ENCODE assay signal across 14 cellular contexts in the genomic region with DNA sequence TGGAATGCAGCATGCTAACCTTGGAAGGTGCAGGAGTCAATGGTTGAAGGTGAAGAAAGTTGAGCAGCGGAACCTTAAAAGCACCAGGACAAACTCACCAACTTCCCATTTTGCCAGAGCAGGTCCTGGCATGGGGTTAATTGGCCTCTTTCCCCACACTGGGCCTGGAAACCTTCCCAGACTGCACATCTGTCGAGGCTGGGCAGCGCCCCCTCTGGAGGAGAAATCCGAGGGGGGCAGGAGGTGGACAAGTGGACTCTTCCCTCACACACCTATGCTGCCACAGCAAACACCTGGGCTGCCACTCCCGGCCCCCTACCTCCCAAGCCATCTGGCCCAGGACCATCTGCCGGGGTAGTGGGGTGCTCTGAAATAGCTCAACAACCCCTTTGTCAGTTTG.
A peak's percentile ranks its signal among the peaks of the same experiment; 100 is the strongest.
DNase-seq lines count a peak whose midpoint lies in the region; ATAC-seq, FAIRE-seq and TF ChIP-seq lines count a peak whose summit lies in the region.
"Had no signal": no experiment of that assay in that cellular context is flagged by ENCODE, and none has a peak within 500 bp of the region (broad histone marks: within the 10 kb centered on the region; RNA-seq: fewer than 3 reads in every experiment).

No MANE protein-coding gene starts in this region.

- no peak for TF ChIP-seq POLR2A in H1 (IDR thresholded peaks at IDR 0.05; ENCODE audit: control extremely low read depth in 1 of 2, low read depth in 2 of 2, low read length in 2 of 2)
- TF ChIP-seq POLR2A in GM18505 (IDR thresholded peaks at IDR 0.05; ENCODE audit: borderline replicate concordance, extremely low read depth, insufficient read depth, insufficient read length): no peak

- POLR2A ChIA-PET in H1 (lab: Charles Lee; ENCODE audit: partially characterized antibody): no interaction called here

- TF ChIP-seq CTCF in H1 (IDR thresholded peaks at IDR 0.05; ENCODE audit: control extremely low read depth in 1 of 3, insufficient read depth in 1 of 3, low read depth in 1 of 3, low read length in 3 of 3): peak in 1 of 3 experiments; percentile 19; a peak in 1 of 4 replicates

- H2BK12ac ChIP-seq in H1 (ENCODE audit: low read depth, low read length): no peak overlapping the region

- 91% methylated on average over 6 of the region's 6 CpGs; no CpG with 5 or more reads in 1 of the 2 experiments for WGBS in H1 (ENCODE audit: extremely low coverage in 1 of 2, insufficient coverage in 1 of 2, insufficient read length in 1 of 2, insufficient replicate concordance in 2 of 2, low coverage in 1 of 2, low lambda C conversion rate in 2 of 2, missing lambda C conversion rate in 1 of 2), 2 experiments
- WGBS in aorta, 2 donors: 53 to 59% methylated on average over 6 of the region's 6 CpGs

- no peaks in the 10 kb centered on the region for H3K79me2 ChIP-seq in H1 (ENCODE audit: control insufficient read depth in 1 of 2, insufficient read depth in 2 of 2, low read length in 2 of 2)

- DNase-seq in NCI-H1694 treated with DMSO at 0.1 percent for 48 hours (lab: John Stamatoyannopoulos, UW): peak; percentile 40
- DNase-seq in NCI-H1694 (lab: John Stamatoyannopoulos, UW): no peak
- DNase-seq in NCI-H2171 treated with DMSO at 0.1 percent for 48 hours (lab: John Stamatoyannopoulos, UW): peak; percentile 73
- no peak for DNase-seq in H1 (ENCODE audit: low read depth in 1 of 2, low spot score in 2 of 2)
- DNase-seq in substantia nigra (lab: John Stamatoyannopoulos, UW): peak in 26 of 49 donors; percentile 1 to 61 (median 14)
- DNase-seq in aorta: no peak
- DNase-seq in stimulated activated CD4-positive, alpha-beta T cell treated with anti-CD3 and anti-CD28 coated beads, Interleukin-4, amount 100 ng/mL, for 4 hours: no peak
- DNase-seq: 8988T; CD8-positive, alpha-beta memory T cell; Kasumi-1; NCI-H146; NCI-H526 had no signal

- CTCF ChIA-PET in H1 (lab: Charles Lee; ENCODE audit: partially characterized antibody): no interaction called here

- intact Hi-C loops in aorta (cut with DNase I): no loop called here

- H3K56ac ChIP-seq in H1 (replicated peaks; ENCODE audit: insufficient read length, low read depth, low read length): no peak overlapping the region

- FAIRE-seq in H1 (lab: Jason Lieb, UNC): no peak

- no peak overlapping the region for H3K4ac ChIP-seq in H1 (replicated peaks; ENCODE audit: insufficient read length, low read depth, low read length)

- H4K91ac ChIP-seq in H1 (replicated peaks; ENCODE audit: insufficient read length, low read length): no peak overlapping the region

- H4K8ac ChIP-seq in H1 (ENCODE audit: extremely low read depth, insufficient read depth, low read length): no peak overlapping the region

- no peak overlapping the region for H3K4me2 ChIP-seq in H1 (ENCODE audit: insufficient read depth in 1 of 2, low read depth in 2 of 2, low read length in 2 of 2)
- H3K4me2 ChIP-seq: BLaER1 had no signal

- H3K36me3 ChIP-seq in H1 (ENCODE audit: control insufficient read depth in 2 of 4, insufficient read depth in 4 of 4, low read length in 3 of 4) (no peaks in the 10 kb centered on the region), aorta (ENCODE audit: control insufficient read depth in 1 of 2, insufficient read depth in 2 of 2, low read length in 1 of 2) (no peaks in the 10 kb centered on the region)
- H3K36me3 ChIP-seq: BLaER1 had no signal

- no peak overlapping the region for H2BK15ac ChIP-seq in H1 (ENCODE audit: low read length)

- no peak overlapping the region for H2AK5ac ChIP-seq in H1 (ENCODE audit: low read depth, low read length)

- H2BK120ac ChIP-seq in H1 (replicated peaks; ENCODE audit: low read depth, low read length): no peak overlapping the region

- no peak overlapping the region for H3K14ac ChIP-seq in H1 (ENCODE audit: insufficient read length)

- no peaks in the 10 kb centered on the region for H3K9me3 ChIP-seq in H1 (ENCODE audit: insufficient read depth in 2 of 2, low read depth in 1 of 2, low read length in 1 of 2)
- no peaks in the 10 kb centered on the region for H3K9me3 ChIP-seq in aorta (ENCODE audit: control insufficient read depth, low read length)
- H3K9me3 ChIP-seq: BLaER1 had no signal

- no peak overlapping the region for H3K9ac ChIP-seq in H1 (replicated peaks in 1 of 4; ENCODE audit: extremely low read depth in 1 of 4, low read depth in 3 of 4, low read length in 3 of 4)
- H3K9ac ChIP-seq: BLaER1 had no signal

- H2BK5ac ChIP-seq in H1 (ENCODE audit: low read depth, low read length): no peak overlapping the region

- ATAC-seq in GM18505 (IDR thresholded peaks at IDR 0.05; ENCODE audit: unreplicated experiment): no peak
- no peak for ATAC-seq in aorta (ENCODE audit: low FRiP score)

- TF ChIP-seq EP300 in H1 (IDR thresholded peaks at IDR 0.05; ENCODE audit: borderline replicate concordance in 1 of 2, low read depth in 2 of 2, low read length in 2 of 2): no peak

- H3K23me2 ChIP-seq in H1 (ENCODE audit: low read depth, low read length): no peaks in the 10 kb centered on the region

- no peak overlapping the region for H3K27ac ChIP-seq in H1 (ENCODE audit: low read depth, low read length)
- peak overlapping the region; percentile 62 for H3K27ac ChIP-seq in substantia nigra (ENCODE audit: low read depth, low read length, poor library complexity, severe bottlenecking)
- H3K27ac ChIP-seq in aorta (ENCODE audit: low read depth in 1 of 2, low read length in 2 of 2): no peak overlapping the region
- H3K27ac ChIP-seq: BLaER1 had no signal

- no peak overlapping the region for H2AFZ ChIP-seq in H1 (ENCODE audit: low read length)

- H3K79me1 ChIP-seq in H1 (ENCODE audit: low read depth, low read length): no peaks in the 10 kb centered on the region

- H3K27me3 ChIP-seq in H1 (replicated peaks in 1 of 4; ENCODE audit: control insufficient read depth in 3 of 4, extremely low read depth in 1 of 4, insufficient read depth in 3 of 4, low read length in 3 of 4) (no peaks in the 10 kb centered on the region; a peak in 1 of 7 replicates), aorta (ENCODE audit: control insufficient read depth in 1 of 2, insufficient read depth in 2 of 2, low read length in 1 of 2) (no peaks in the 10 kb centered on the region)
- H3K27me3 ChIP-seq: BLaER1 had no signal

- no peak overlapping the region for H2BK20ac ChIP-seq in H1 (ENCODE audit: low read length)

- no peak overlapping the region for H3K4me3 ChIP-seq in H1 (ENCODE audit: extremely low read depth in 1 of 4, insufficient read depth in 2 of 4, low read depth in 3 of 4, low read length in 4 of 4)
- H3K4me3 ChIP-seq in aorta (ENCODE audit: low read length in 2 of 2): no peak overlapping the region
- H3K4me3 ChIP-seq: BLaER1 had no signal

- H3K18ac ChIP-seq in H1 (ENCODE audit: extremely low read depth, low read length): no peak overlapping the region

- TF ChIP-seq RAD21 in H1 (IDR thresholded peaks at IDR 0.05 in 1 of 2, conservative IDR thresholded peaks at IDR 0.05 in 1 of 2; ENCODE audit: low read depth in 2 of 2, low read length in 2 of 2): peak; percentile 3 to 39; a peak in 2 of 4 replicates

- H4K20me1 ChIP-seq in H1 (replicated peaks in 1 of 2; ENCODE audit: control insufficient read depth in 1 of 2, insufficient read depth in 2 of 2, low read length in 2 of 2): no peaks in the 10 kb centered on the region
- H4K20me1 ChIP-seq: BLaER1 had no signal

- no peak overlapping the region for H4K5ac ChIP-seq in H1 (ENCODE audit: insufficient read length, low read depth, low read length)

- H3K4me1 ChIP-seq in H1 (replicated peaks in 1 of 4; ENCODE audit: control insufficient read depth in 3 of 4, insufficient read depth in 4 of 4, low read length in 3 of 4): no peaks in the 10 kb centered on the region
- H3K4me1 ChIP-seq in aorta (ENCODE audit: control insufficient read depth in 1 of 2, insufficient read depth in 2 of 2, low read length in 2 of 2): no peaks in the 10 kb centered on the region
- H3K4me1 ChIP-seq: BLaER1 had no signal

- no peak overlapping the region for H3K23ac ChIP-seq in H1 (ENCODE audit: insufficient read length)

TF ChIP-seq in H1, 55 proteins besides CTCF, POLR2A, EP300 and RAD21:
- TF ChIP-seq RXRA (IDR thresholded peaks at IDR 0.05; ENCODE audit: insufficient read depth, low read depth, low read length) (no peak), SP4 (IDR thresholded peaks at IDR 0.05; ENCODE audit: low read length) (no peak), RFX5 (IDR thresholded peaks at IDR 0.05; ENCODE audit: borderline replicate concordance, low read depth, low read length) (no peak), YY1 (IDR thresholded peaks at IDR 0.05; ENCODE audit: low read depth, low read length) (no peak), CBX5 (IDR thresholded peaks at IDR 0.05; ENCODE audit: low read depth, low read length) (no peak), EGR1 (IDR thresholded peaks at IDR 0.05; ENCODE audit: borderline replicate concordance, low read depth, low read length) (no peak), JUN (IDR thresholded peaks at IDR 0.05; ENCODE audit: low read depth, low read length) (no peak), ASH2L (IDR thresholded peaks at IDR 0.05; ENCODE audit: low read length) (no peak), CBX8 (IDR thresholded peaks at IDR 0.05; ENCODE audit: borderline replicate concordance, low read depth, low read length) (no peak), HDAC2 (IDR thresholded peaks at IDR 0.05; ENCODE audit: borderline replicate concordance in 1 of 2, low read depth in 2 of 2, low read length in 2 of 2) (no peak), CHD2 (IDR thresholded peaks at IDR 0.05; ENCODE audit: low read length) (no peak), NANOG (IDR thresholded peaks at IDR 0.05; ENCODE audit: insufficient read depth, low read depth, low read length, poor library complexity, severe bottlenecking) (no peak), MAFK (IDR thresholded peaks at IDR 0.05; ENCODE audit: low read depth, low read length) (no peak), SRF (IDR thresholded peaks at IDR 0.05; ENCODE audit: low read depth, low read length) (no peak), NRF1 (IDR thresholded peaks at IDR 0.05; ENCODE audit: low read depth, low read length) (no peak), GTF2F1 (IDR thresholded peaks at IDR 0.05; ENCODE audit: borderline replicate concordance, low read depth, low read length) (no peak)
- TF ChIP-seq, protein P1, sequence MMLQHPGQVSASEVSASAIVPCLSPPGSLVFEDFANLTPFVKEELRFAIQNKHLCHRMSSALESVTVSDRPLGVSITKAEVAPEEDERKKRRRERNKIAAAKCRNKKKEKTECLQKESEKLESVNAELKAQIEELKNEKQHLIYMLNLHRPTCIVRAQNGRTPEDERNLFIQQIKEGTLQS (IDR thresholded peaks at IDR 0.05; ENCODE audit: insufficient read depth, low read depth, low read length): no peak

Comparison
In these comparisons a context has a peak if more than half of its experiments do, and no peak if none do; other contexts are left out.
1. DNase-seq: peak in NCI-H1694 treated with DMSO at 0.1 percent for 48 hours (single experiment), NCI-H2171 treated with DMSO at 0.1 percent for 48 hours (single experiment) and substantia nigra (26 of 49); none in NCI-H1694 (single experiment), H1 (0 of 2), aorta (0 of 2) and stimulated activated CD4-positive, alpha-beta T cell treated with anti-CD3 and anti-CD28 coated beads, Interleukin-4, amount 100 ng/mL, for 4 hours (0 of 2).